ENCODE assay signal across 2 cellular contexts in the genomic region with DNA sequence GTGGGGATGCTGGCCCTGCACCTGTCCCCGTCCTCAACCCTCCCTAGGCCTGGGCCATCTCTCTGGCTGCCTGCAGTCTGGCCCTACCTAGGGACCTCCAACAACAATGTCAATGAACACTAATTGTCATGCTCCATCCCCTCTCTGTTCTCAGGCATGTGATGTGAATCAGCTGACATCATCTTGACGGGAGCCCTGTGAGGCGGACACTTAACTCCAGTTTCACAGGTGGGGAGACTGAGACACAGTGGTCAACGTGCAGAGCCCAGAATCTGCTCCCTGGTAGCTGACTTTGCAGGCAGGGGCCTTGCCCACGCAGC.
TF ChIP-seq lines count a peak whose summit lies in the region.

No MANE protein-coding gene starts in this region.

TF ChIP-seq in GM23338, 12 proteins besides CTCF, POLR2A, EP300 and RAD21 (continued from another document):
- TF ChIP-seq, protein P1, sequence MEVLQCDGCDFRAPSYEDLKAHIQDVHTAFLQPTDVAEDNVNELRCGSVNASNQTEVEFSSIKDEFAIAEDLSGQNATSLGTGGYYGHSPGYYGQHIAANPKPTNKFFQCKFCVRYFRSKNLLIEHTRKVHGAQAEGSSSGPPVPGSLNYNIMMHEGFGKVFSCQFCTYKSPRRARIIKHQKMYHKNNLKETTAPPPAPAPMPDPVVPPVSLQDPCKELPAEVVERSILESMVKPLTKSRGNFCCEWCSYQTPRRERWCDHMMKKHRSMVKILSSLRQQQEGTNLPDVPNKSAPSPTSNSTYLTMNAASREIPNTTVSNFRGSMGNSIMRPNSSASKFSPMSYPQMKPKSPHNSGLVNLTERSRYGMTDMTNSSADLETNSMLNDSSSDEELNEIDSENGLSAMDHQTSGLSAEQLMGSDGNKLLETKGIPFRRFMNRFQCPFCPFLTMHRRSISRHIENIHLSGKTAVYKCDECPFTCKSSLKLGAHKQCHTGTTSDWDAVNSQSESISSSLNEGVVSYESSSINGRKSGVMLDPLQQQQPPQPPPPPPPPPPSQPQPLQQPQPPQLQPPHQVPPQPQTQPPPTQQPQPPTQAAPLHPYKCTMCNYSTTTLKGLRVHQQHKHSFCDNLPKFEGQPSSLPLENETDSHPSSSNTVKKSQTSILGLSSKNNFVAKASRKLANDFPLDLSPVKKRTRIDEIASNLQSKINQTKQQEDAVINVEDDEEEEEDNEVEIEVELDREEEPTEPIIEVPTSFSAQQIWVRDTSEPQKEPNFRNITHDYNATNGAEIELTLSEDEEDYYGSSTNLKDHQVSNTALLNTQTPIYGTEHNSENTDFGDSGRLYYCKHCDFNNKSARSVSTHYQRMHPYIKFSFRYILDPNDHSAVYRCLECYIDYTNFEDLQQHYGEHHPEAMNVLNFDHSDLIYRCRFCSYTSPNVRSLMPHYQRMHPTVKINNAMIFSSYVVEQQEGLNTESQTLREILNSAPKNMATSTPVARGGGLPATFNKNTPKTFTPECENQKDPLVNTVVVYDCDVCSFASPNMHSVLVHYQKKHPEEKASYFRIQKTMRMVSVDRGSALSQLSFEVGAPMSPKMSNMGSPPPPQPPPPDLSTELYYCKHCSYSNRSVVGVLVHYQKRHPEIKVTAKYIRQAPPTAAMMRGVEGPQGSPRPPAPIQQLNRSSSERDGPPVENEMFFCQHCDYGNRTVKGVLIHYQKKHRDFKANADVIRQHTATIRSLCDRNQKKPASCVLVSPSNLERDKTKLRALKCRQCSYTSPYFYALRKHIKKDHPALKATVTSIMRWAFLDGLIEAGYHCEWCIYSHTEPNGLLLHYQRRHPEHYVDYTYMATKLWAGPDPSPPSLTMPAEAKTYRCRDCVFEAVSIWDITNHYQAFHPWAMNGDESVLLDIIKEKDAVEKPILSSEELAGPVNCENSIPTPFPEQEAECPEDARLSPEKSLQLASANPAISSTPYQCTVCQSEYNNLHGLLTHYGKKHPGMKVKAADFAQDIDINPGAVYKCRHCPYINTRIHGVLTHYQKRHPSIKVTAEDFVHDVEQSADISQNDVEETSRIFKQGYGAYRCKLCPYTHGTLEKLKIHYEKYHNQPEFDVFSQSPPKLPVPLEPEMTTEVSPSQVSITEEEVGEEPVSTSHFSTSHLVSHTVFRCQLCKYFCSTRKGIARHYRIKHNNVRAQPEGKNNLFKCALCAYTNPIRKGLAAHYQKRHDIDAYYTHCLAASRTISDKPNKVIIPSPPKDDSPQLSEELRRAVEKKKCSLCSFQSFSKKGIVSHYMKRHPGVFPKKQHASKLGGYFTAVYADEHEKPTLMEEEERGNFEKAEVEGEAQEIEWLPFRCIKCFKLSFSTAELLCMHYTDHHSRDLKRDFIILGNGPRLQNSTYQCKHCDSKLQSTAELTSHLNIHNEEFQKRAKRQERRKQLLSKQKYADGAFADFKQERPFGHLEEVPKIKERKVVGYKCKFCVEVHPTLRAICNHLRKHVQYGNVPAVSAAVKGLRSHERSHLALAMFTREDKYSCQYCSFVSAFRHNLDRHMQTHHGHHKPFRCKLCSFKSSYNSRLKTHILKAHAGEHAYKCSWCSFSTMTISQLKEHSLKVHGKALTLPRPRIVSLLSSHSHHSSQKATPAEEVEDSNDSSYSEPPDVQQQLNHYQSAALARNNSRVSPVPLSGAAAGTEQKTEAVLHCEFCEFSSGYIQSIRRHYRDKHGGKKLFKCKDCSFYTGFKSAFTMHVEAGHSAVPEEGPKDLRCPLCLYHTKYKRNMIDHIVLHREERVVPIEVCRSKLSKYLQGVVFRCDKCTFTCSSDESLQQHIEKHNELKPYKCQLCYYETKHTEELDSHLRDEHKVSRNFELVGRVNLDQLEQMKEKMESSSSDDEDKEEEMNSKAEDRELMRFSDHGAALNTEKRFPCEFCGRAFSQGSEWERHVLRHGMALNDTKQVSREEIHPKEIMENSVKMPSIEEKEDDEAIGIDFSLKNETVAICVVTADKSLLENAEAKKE (CRISPR knock-in tag; IDR thresholded peaks at IDR 0.05), result no peak

TF ChIP-seq in WTC11, 78 proteins besides CTCF, POLR2A, EP300 and RAD21 (continued from another document):
- TF ChIP-seq, protein P2, sequence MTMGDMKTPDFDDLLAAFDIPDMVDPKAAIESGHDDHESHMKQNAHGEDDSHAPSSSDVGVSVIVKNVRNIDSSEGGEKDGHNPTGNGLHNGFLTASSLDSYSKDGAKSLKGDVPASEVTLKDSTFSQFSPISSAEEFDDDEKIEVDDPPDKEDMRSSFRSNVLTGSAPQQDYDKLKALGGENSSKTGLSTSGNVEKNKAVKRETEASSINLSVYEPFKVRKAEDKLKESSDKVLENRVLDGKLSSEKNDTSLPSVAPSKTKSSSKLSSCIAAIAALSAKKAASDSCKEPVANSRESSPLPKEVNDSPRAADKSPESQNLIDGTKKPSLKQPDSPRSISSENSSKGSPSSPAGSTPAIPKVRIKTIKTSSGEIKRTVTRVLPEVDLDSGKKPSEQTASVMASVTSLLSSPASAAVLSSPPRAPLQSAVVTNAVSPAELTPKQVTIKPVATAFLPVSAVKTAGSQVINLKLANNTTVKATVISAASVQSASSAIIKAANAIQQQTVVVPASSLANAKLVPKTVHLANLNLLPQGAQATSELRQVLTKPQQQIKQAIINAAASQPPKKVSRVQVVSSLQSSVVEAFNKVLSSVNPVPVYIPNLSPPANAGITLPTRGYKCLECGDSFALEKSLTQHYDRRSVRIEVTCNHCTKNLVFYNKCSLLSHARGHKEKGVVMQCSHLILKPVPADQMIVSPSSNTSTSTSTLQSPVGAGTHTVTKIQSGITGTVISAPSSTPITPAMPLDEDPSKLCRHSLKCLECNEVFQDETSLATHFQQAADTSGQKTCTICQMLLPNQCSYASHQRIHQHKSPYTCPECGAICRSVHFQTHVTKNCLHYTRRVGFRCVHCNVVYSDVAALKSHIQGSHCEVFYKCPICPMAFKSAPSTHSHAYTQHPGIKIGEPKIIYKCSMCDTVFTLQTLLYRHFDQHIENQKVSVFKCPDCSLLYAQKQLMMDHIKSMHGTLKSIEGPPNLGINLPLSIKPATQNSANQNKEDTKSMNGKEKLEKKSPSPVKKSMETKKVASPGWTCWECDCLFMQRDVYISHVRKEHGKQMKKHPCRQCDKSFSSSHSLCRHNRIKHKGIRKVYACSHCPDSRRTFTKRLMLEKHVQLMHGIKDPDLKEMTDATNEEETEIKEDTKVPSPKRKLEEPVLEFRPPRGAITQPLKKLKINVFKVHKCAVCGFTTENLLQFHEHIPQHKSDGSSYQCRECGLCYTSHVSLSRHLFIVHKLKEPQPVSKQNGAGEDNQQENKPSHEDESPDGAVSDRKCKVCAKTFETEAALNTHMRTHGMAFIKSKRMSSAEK (CRISPR knock-in tag; IDR thresholded peaks at IDR 0.05; ENCODE audit: borderline replicate concordance), result no peak
- TF ChIP-seq FOXJ3 (CRISPR knock-in tag; IDR thresholded peaks at IDR 0.05; ENCODE audit: borderline replicate concordance) (no peak), SOX15 (CRISPR knock-in tag; IDR thresholded peaks at IDR 0.05) (no peak), ZNF263 (CRISPR knock-in tag; IDR thresholded peaks at IDR 0.05; ENCODE audit: low read depth) (no peak)
TF ChIP-seq in WTC11: peak in this region for 0.
